Comparison of ENCODE assay signal across 20 cellular contexts in the genomic region with DNA sequence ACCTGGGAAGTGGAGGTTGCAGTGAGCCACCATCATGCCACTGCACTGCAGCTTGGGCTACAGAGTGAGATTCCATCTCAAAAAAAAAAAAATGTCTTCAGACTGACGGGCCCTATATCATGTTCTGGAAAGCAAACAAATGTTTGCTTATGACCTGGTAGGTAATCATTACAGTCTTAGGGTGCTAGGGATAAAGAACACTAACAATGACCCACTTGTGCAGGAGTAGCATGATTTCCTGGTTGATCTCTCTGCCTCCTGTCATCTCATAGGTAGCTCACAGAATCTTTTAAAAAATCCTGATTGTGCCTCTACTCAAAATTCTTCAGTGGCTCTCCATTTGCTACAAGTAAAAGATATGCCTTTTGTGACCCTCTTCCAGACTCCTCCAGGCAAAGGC.
DNase-seq lines count a peak whose midpoint lies in the region; ATAC-seq and TF ChIP-seq lines count a peak whose summit lies in the region.
"Had no signal": no experiment of that assay in that cellular context is flagged by ENCODE, and none has a peak within 500 bp of the region (broad histone marks: within the 10 kb centered on the region; RNA-seq: fewer than 3 reads in every experiment).

No MANE protein-coding gene starts in this region.

- 88% methylated on average over 1 of the region's 1 CpG for WGBS in suprapubic skin

- peak; percentile 29 for DNase-seq in Karpas-422
- DNase-seq in brain microvascular endothelial cell = no peak
- no peak for DNase-seq in mesothelial cell of epicardium (ENCODE audit: low spot score in 2 of 2, unreplicated experiment in 2 of 2)
- no peak for DNase-seq in suprapubic skin (ENCODE audit: low spot score in 2 of 2)
- DNase-seq in activated T-cell treated with anti-CD3 and anti-CD28 coated beads, Interleukin-2, amount 50 U/mL, for 72 hours = no peak
- no peak for DNase-seq in stimulated activated CD4-positive, alpha-beta T cell treated with anti-CD3 and anti-CD28 coated beads, Interleukin-1b, Interleukin-23, amount 100 ng/mL, for 48 hours
- DNase-seq in upper lobe of right lung = no peak
- DNase-seq: activated CD4-positive, CD25-positive, alpha-beta regulatory T cell treated with anti-CD3 and anti-CD28 coated beads, Interleukin-2, amount 50 U/mL, for 72 hours; activated CD8-positive, alpha-beta memory T cell treated with anti-CD3 and anti-CD28 coated beads, Interleukin-2, amount 10 ng/mL, durations not matched to agents 7 days and 5 days; activated gamma-delta T cell; amygdala; foreskin keratinocyte; NCI-H146; NCI-H345; NK-92 treated with Interleukin-12 subunit alpha and Interleukin-12 subunit beta, amount 100 ng/mL, for 24 hours; substantia nigra had no signal

- H3K9me3 ChIP-seq in Karpas-422 (ENCODE audit: low read length) (no peaks in the 10 kb centered on the region), suprapubic skin (no peaks in the 10 kb centered on the region), upper lobe of right lung (peaks cover under 1% of the 10 kb centered on the region)

- in situ Hi-C loops in brain microvascular endothelial cell (cut with HindIII; ENCODE audit: low pct_ligation_motif_present, low sequenced_read_pairs) = no loop called here

- H3K79me2 ChIP-seq in Karpas-422 (ENCODE audit: low read length) = no peaks in the 10 kb centered on the region

- ATAC-seq in activated T-cell treated with anti-CD3 and anti-CD28 coated beads, Interleukin-2, amount 50 U/mL, for 72 hours (replicated peaks in 1 of 2) = no peak
- ATAC-seq in HG03442 (IDR thresholded peaks at IDR 0.05; ENCODE audit: unreplicated experiment) (no peak), upper lobe of right lung (no peak)
- ATAC-seq: activated CD8-positive, alpha-beta memory T cell treated with anti-CD3 and anti-CD28 coated beads, Interleukin-2, amount 10 ng/mL, durations not matched to agents 7 days and 5 days; foreskin keratinocyte had no signal

- H3K4me2 ChIP-seq in Karpas-422 (ENCODE audit: low read depth, low read length, poor library complexity, severe bottlenecking) = no peak overlapping the region

- intact Hi-C loops in upper lobe of right lung (cut with DNase I) = no loop called here

- H3K4me3 Mint-ChIP-seq in mesothelial cell of epicardium = no peak overlapping the region
- H3K4me3 Mint-ChIP-seq in activated T-cell treated with anti-CD3 and anti-CD28 coated beads, Interleukin-2, amount 50 U/mL, for 72 hours = no peak overlapping the region
- H3K4me3 Mint-ChIP-seq: activated CD8-positive, alpha-beta memory T cell treated with anti-CD3 and anti-CD28 coated beads, Interleukin-2, amount 10 ng/mL, durations not matched to agents 7 days and 5 days; T-helper 1 cell treated with Interleukin-12 subunit alpha and Interleukin-12 subunit beta and Interleukin-4 antibody, amounts not matched to agents 30 μg/mL and 1 μg/mL, for 36 hours had no signal

- H3K4me3 ChIP-seq in Karpas-422 (ENCODE audit: low read length) = no peak overlapping the region
- no peak overlapping the region for H3K4me3 ChIP-seq in brain microvascular endothelial cell (ENCODE audit: low read depth, low read length)
- H3K4me3 ChIP-seq in suprapubic skin = no peak overlapping the region
- H3K4me3 ChIP-seq in upper lobe of right lung = no peak overlapping the region
- H3K4me3 ChIP-seq: lung had no signal

- peaks cover 49% of the 10 kb centered on the region for H3K4me1 Mint-ChIP-seq in mesothelial cell of epicardium
- H3K4me1 Mint-ChIP-seq in activated T-cell treated with anti-CD3 and anti-CD28 coated beads, Interleukin-2, amount 50 U/mL, for 72 hours (ENCODE audit: low read depth) = no peaks in the 10 kb centered on the region

- H3K36me3 ChIP-seq in Karpas-422 (ENCODE audit: insufficient read depth, low read length) (no peaks in the 10 kb centered on the region), brain microvascular endothelial cell (replicated peaks) (no peaks in the 10 kb centered on the region), suprapubic skin (no peaks in the 10 kb centered on the region), upper lobe of right lung (no peaks in the 10 kb centered on the region)

- TF ChIP-seq CTCF in brain microvascular endothelial cell (IDR thresholded peaks at IDR 0.05; ENCODE audit: low read depth, low read length, missing control alignments) (no peak), mesothelial cell of epicardium (IDR thresholded peaks at IDR 0.05; ENCODE audit: unreplicated experiment) (no peak), suprapubic skin (IDR thresholded peaks at IDR 0.05) (no peak), upper lobe of right lung (IDR thresholded peaks at IDR 0.05) (no peak)

- peak overlapping the region; percentile 98 for H3K27ac Mint-ChIP-seq in mesothelial cell of epicardium
- no peak overlapping the region for H3K27ac Mint-ChIP-seq in activated T-cell treated with anti-CD3 and anti-CD28 coated beads, Interleukin-2, amount 50 U/mL, for 72 hours
- H3K27ac Mint-ChIP-seq: activated CD8-positive, alpha-beta memory T cell treated with anti-CD3 and anti-CD28 coated beads, Interleukin-2, amount 10 ng/mL, durations not matched to agents 7 days and 5 days; T-helper 1 cell treated with Interleukin-12 subunit alpha and Interleukin-12 subunit beta and Interleukin-4 antibody, amounts not matched to agents 30 μg/mL and 1 μg/mL, for 36 hours had no signal

- no peaks in the 10 kb centered on the region for H4K20me1 ChIP-seq in Karpas-422 (ENCODE audit: insufficient read depth, low read depth, low read length)

- TF ChIP-seq POLR2A in suprapubic skin (IDR thresholded peaks at IDR 0.05) = no peak

- peaks cover 15% of the 10 kb centered on the region for H3K9me3 Mint-ChIP-seq in mesothelial cell of epicardium
- H3K9me3 Mint-ChIP-seq in activated T-cell treated with anti-CD3 and anti-CD28 coated beads, Interleukin-2, amount 50 U/mL, for 72 hours = no peaks in the 10 kb centered on the region

- H3K9ac ChIP-seq in Karpas-422 (ENCODE audit: low read length) = no peak overlapping the region

- no peaks in the 10 kb centered on the region for H3K4me1 ChIP-seq in Karpas-422 (ENCODE audit: low read length)
- peaks cover 6% of the 10 kb centered on the region for H3K4me1 ChIP-seq in suprapubic skin
- peaks cover 19% of the 10 kb centered on the region for H3K4me1 ChIP-seq in upper lobe of right lung
- H3K4me1 ChIP-seq: foreskin keratinocyte had no signal

- H3K27ac ChIP-seq in Karpas-422 (ENCODE audit: low read length) (no peak overlapping the region), brain microvascular endothelial cell (peak overlapping the region; percentile 95), suprapubic skin (peak overlapping the region; percentile 42), upper lobe of right lung (no peak overlapping the region)
- H3K27ac ChIP-seq: foreskin keratinocyte, RWPE1 had no signal

- H3K27me3 ChIP-seq in Karpas-422 (ENCODE audit: low read length) (no peaks in the 10 kb centered on the region; the same call in 1 of the 2 replicates), brain microvascular endothelial cell (replicated peaks) (no peaks in the 10 kb centered on the region), suprapubic skin (no peaks in the 10 kb centered on the region), upper lobe of right lung (no peaks in the 10 kb centered on the region)
- H3K27me3 ChIP-seq: foreskin keratinocyte had no signal

- peaks cover 32% of the 10 kb centered on the region for H3K36me3 Mint-ChIP-seq in mesothelial cell of epicardium
- H3K36me3 Mint-ChIP-seq in activated T-cell treated with anti-CD3 and anti-CD28 coated beads, Interleukin-2, amount 50 U/mL, for 72 hours (ENCODE audit: insufficient read depth in 2 of 2) = peaks cover 0 to 12% of the 10 kb centered on the region in 2 donors

- no peak overlapping the region for H2AFZ ChIP-seq in Karpas-422 (ENCODE audit: low read length)

- TF ChIP-seq EP300 in suprapubic skin (IDR thresholded peaks at IDR 0.05) = no peak

- H3K27me3 Mint-ChIP-seq in mesothelial cell of epicardium (ENCODE audit: low read depth) = no peaks in the 10 kb centered on the region
- no peaks in the 10 kb centered on the region for H3K27me3 Mint-ChIP-seq in activated T-cell treated with anti-CD3 and anti-CD28 coated beads, Interleukin-2, amount 50 U/mL, for 72 hours (ENCODE audit: low read depth)
- H3K27me3 Mint-ChIP-seq: activated CD8-positive, alpha-beta memory T cell treated with anti-CD3 and anti-CD28 coated beads, Interleukin-2, amount 10 ng/mL, durations not matched to agents 7 days and 5 days had no signal

- H3K9me2 ChIP-seq in Karpas-422 (replicated peaks; ENCODE audit: insufficient read depth, low read length) = no peaks in the 10 kb centered on the region

Comparison
In these comparisons a context has a peak if more than half of its experiments do, and no peak if none do; other contexts are left out.
1. H3K27ac ChIP-seq: peak in brain microvascular endothelial cell (single experiment) and suprapubic skin (single experiment); none in Karpas-422 (single experiment) and upper lobe of right lung (single experiment).